In the genomic region with DNA sequence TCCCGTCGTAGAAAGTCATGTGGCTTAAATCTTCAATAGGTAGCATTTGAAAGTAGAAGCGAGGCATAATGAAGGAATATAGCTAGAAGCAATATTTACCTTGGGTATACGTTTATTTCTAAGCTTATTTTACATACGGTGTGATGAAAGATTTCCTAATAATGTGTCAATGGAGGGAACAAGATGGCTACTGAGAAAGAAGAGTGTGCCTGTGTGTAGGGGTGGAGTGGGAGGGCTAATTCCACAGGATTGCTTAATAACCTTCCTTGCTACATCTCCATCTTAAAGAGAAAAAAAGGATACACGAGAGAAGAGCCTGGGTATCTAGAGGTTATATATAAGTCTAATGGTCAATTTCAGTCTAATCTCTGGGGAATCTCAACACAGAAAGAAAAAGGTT, we compare ENCODE assay signal across 8 cellular contexts. TPM values are rescaled to one million over a fixed set of nuclear protein-coding genes. Genes with fewer than 3 reads are reported as not detected.
A peak's percentile ranks its signal among the peaks of the same experiment; 100 is the strongest.
DNase-seq lines count a peak whose midpoint lies in the region; ATAC-seq and TF ChIP-seq lines count a peak whose summit lies in the region.

No MANE protein-coding gene starts in this region.

- POLR2A ChIA-PET in activated CD8-positive, alpha-beta T cell treated with anti-CD3 and anti-CD28 coated beads for 36 hours (lab: Charles Lee) = no interaction called here

- H3K9me3 ChIP-seq in upper lobe of right lung = no peaks in the 10 kb centered on the region

- no peaks in the 10 kb centered on the region for H3K36me3 Mint-ChIP-seq in activated naive CD4-positive, alpha-beta T cell treated with anti-CD3 and anti-CD28 coated beads, Interleukin-2, amount 50 U/mL, for 24 hours
- no peaks in the 10 kb centered on the region for H3K36me3 Mint-ChIP-seq in activated CD8-positive, alpha-beta T cell treated with anti-CD3 and anti-CD28 coated beads for 36 hours (ENCODE audit: low read depth)

- H3K4me1 Mint-ChIP-seq in activated naive CD4-positive, alpha-beta T cell treated with anti-CD3 and anti-CD28 coated beads, Interleukin-2, amount 50 U/mL, for 24 hours = peaks cover 53% of the 10 kb centered on the region
- H3K4me1 Mint-ChIP-seq in activated CD8-positive, alpha-beta T cell treated with anti-CD3 and anti-CD28 coated beads for 36 hours (ENCODE audit: low read depth) = peaks cover 22% of the 10 kb centered on the region

- H3K9me3 Mint-ChIP-seq in activated naive CD4-positive, alpha-beta T cell treated with anti-CD3 and anti-CD28 coated beads, Interleukin-2, amount 50 U/mL, for 24 hours = no peaks in the 10 kb centered on the region
- H3K9me3 Mint-ChIP-seq in activated CD8-positive, alpha-beta T cell treated with anti-CD3 and anti-CD28 coated beads for 36 hours = no peaks in the 10 kb centered on the region

- no peaks in the 10 kb centered on the region for H3K27me3 ChIP-seq in upper lobe of right lung

- no peaks in the 10 kb centered on the region for H3K36me3 ChIP-seq in upper lobe of right lung

- intact Hi-C loops in activated CD8-positive, alpha-beta T cell treated with anti-CD3 and anti-CD28 coated beads for 36 hours (cut with micrococcal nuclease) = loop anchor here (10.0 kb wide), 1 partner anchor 391 kb away; no protein-coding TSS in a partner anchor
- intact Hi-C loops in upper lobe of right lung (cut with DNase I) = no loop called here

- DNase-seq in activated naive CD4-positive, alpha-beta T cell treated with Interleukin-2 at 50 U/mL for 16 hours = no peak
- DNase-seq in activated CD8-positive, alpha-beta T cell treated with anti-CD3 and anti-CD28 coated beads for 36 hours = no peak
- peak; percentile 92 for DNase-seq in iris pigment epithelial cell (ENCODE audit: low read depth)
- DNase-seq in upper lobe of right lung = no peak
- no peak for DNase-seq in globus pallidus (ENCODE audit: low spot score)

- CTCF ChIA-PET in activated CD8-positive, alpha-beta T cell treated with anti-CD3 and anti-CD28 coated beads for 36 hours (lab: Charles Lee) = no interaction called here

- no peaks in the 10 kb centered on the region for H3K27me3 Mint-ChIP-seq in activated naive CD4-positive, alpha-beta T cell treated with anti-CD3 and anti-CD28 coated beads, Interleukin-2, amount 50 U/mL, for 24 hours
- H3K27me3 Mint-ChIP-seq in activated CD8-positive, alpha-beta T cell treated with anti-CD3 and anti-CD28 coated beads for 36 hours = no peaks in the 10 kb centered on the region

- ATAC-seq in activated CD8-positive, alpha-beta T cell treated with anti-CD3 and anti-CD28 coated beads for 36 hours = no peak
- ATAC-seq in upper lobe of right lung (no peak), GM18511 (IDR thresholded peaks at IDR 0.05; ENCODE audit: unreplicated experiment) (no peak), GM21723 (IDR thresholded peaks at IDR 0.05; ENCODE audit: unreplicated experiment) (no peak)

- peaks cover 21% of the 10 kb centered on the region for H3K4me1 ChIP-seq in upper lobe of right lung

- TF ChIP-seq CTCF in activated CD8-positive, alpha-beta T cell treated with anti-CD3 and anti-CD28 coated beads for 36 hours (IDR thresholded peaks at IDR 0.05) = no peak
- TF ChIP-seq CTCF in upper lobe of right lung (IDR thresholded peaks at IDR 0.05) = no peak

- peak overlapping the region; percentile 86 for H3K4me3 ChIP-seq in upper lobe of right lung

- H3K27ac ChIP-seq in upper lobe of right lung = peak overlapping the region; percentile 99

- peak overlapping the region; percentile 25 for H3K27ac Mint-ChIP-seq in activated naive CD4-positive, alpha-beta T cell treated with anti-CD3 and anti-CD28 coated beads, Interleukin-2, amount 50 U/mL, for 24 hours
- no peak overlapping the region for H3K27ac Mint-ChIP-seq in activated CD8-positive, alpha-beta T cell treated with anti-CD3 and anti-CD28 coated beads for 36 hours

- peak overlapping the region; percentile 95 for H3K4me3 Mint-ChIP-seq in activated naive CD4-positive, alpha-beta T cell treated with anti-CD3 and anti-CD28 coated beads, Interleukin-2, amount 50 U/mL, for 24 hours
- H3K4me3 Mint-ChIP-seq in activated CD8-positive, alpha-beta T cell treated with anti-CD3 and anti-CD28 coated beads for 36 hours = peak overlapping the region; percentile 26

RNA-seq across cellular contexts. Expression of a gene that starts 2.0 kb away (rescaled TPM):
- total RNA-seq in activated CD8-positive, alpha-beta T cell treated with anti-CD3 and anti-CD28 coated beads for 36 hours = 10 to 100 TPM; 16.0 to 16.4 TPM
- total RNA-seq in upper lobe of right lung = 86.8 TPM

RNA-seq across cellular contexts. Expression of a gene that starts 46.6 kb away (rescaled TPM):
- total RNA-seq in activated CD8-positive, alpha-beta T cell treated with anti-CD3 and anti-CD28 coated beads for 36 hours = not detected
- total RNA-seq in upper lobe of right lung = 0.55 TPM
